Comparison of ENCODE assay signal across 19 cellular contexts in the genomic region with DNA sequence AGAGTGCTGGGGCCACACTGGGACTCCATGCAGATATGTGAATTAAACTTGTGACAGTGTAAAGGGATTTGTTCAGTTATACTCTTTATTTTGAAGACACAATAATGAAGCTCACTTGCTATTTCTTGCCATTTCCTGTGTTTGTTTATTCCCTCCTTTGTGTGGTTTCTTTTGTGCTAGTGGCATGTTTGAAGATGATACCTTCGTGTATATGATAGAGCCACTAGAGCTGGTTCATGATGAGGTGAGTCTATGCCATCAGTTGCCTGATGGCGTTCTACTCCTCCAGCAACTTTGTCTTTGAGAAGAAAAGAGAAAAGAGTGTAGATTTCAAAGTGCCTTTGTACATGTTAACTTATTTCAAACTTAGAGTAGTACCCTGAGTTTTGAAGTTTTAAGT.
"Had no signal": no experiment of that assay in that cellular context is flagged by ENCODE, and none has a peak within 500 bp of the region (broad histone marks: within the 10 kb centered on the region; RNA-seq: fewer than 3 reads in every experiment).

No MANE protein-coding gene starts in this region.

- H3K4me2 ChIP-seq: PC-9 had no signal

- H3K4me3 Mint-ChIP-seq: activated CD4-positive, alpha-beta memory T cell treated with anti-CD3 and anti-CD28 coated beads for 36 hours; activated naive CD4-positive, alpha-beta T cell treated with anti-CD3 and anti-CD28 coated beads, Interleukin-2, amount 50 U/mL, for 24 hours; activated T-cell treated with anti-CD3 and anti-CD28 coated beads, Interleukin-2, amount 50 U/mL, for 4 hours; central memory CD8-positive, alpha-beta T cell had no signal

- DNase-seq: activated CD4-positive, alpha-beta memory T cell treated with anti-CD3 and anti-CD28 coated beads for 36 hours; activated CD4-positive, alpha-beta T cell treated with anti-CD3 and anti-CD28 coated beads for 4 hours; activated CD8-positive, alpha-beta memory T cell treated with anti-CD3 and anti-CD28 coated beads for 24 hours; activated gamma-delta T cell treated with Interleukin-2 at 50 U/mL for 16 hours; activated T-cell treated with anti-CD3 and anti-CD28 coated beads, Interleukin-2, amount 50 U/mL, for 4 hours; aorta; cortex of kidney; Kasumi-1; NCI-H1048; NCI-H146; NCI-H187 treated with DMSO at 0.1 percent for 48 hours; NCI-H2081 treated with DMSO at 0.1 percent for 48 hours; NCI-H446; NCI-H524; PC-9; SHP77 treated with DMSO at 0.1 percent for 48 hours; WERI-Rb-1 had no signal

- ATAC-seq: activated T-cell treated with anti-CD3 and anti-CD28 coated beads, Interleukin-2, amount 50 U/mL, for 4 hours had no signal

- H3K9me3 Mint-ChIP-seq: activated naive CD4-positive, alpha-beta T cell treated with anti-CD3 and anti-CD28 coated beads, Interleukin-2, amount 50 U/mL, for 24 hours; activated T-cell treated with anti-CD3 and anti-CD28 coated beads, Interleukin-2, amount 50 U/mL, for 4 hours; central memory CD8-positive, alpha-beta T cell had no signal

- H3K4me1 Mint-ChIP-seq: central memory CD8-positive, alpha-beta T cell had no signal

- H2AFZ ChIP-seq: PC-9 had no signal

- H3K27ac ChIP-seq: PC-9, WERI-Rb-1 had no signal

- H3K36me3 Mint-ChIP-seq: activated CD4-positive, alpha-beta memory T cell treated with anti-CD3 and anti-CD28 coated beads for 36 hours; activated naive CD4-positive, alpha-beta T cell treated with anti-CD3 and anti-CD28 coated beads, Interleukin-2, amount 50 U/mL, for 24 hours had no signal

- H3K36me3 ChIP-seq: WERI-Rb-1 had no signal

- H3K4me3 ChIP-seq: PC-9 had no signal

- H3K27ac Mint-ChIP-seq: activated CD4-positive, alpha-beta memory T cell treated with anti-CD3 and anti-CD28 coated beads for 36 hours; activated naive CD4-positive, alpha-beta T cell treated with anti-CD3 and anti-CD28 coated beads, Interleukin-2, amount 50 U/mL, for 24 hours had no signal

- H3K27me3 Mint-ChIP-seq: activated CD4-positive, alpha-beta memory T cell treated with anti-CD3 and anti-CD28 coated beads for 36 hours; central memory CD8-positive, alpha-beta T cell had no signal
